Comparison of ENCODE assay signal across 28 cellular contexts in the genomic region with DNA sequence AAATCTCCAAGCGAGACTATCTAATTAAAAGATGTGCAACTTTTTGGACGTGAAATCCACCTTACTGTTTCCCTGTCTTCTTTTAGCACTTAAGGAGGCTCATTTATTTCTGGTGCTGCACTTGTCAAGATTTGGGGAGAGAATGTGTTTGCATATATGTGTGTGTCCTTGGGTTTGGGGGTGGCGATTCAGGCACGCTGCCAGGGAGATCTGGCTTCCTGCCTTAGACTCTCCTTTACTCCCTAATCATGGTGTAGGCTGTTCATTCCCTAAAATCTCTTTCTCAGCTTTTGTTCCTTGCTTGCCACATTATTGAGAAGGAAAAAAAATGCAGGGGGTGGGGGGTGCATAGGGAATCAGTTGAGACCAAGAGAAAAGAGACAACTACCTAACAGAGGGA.
"Had no signal": no experiment of that assay in that cellular context is flagged by ENCODE, and none has a peak within 500 bp of the region (broad histone marks: within the 10 kb centered on the region; RNA-seq: fewer than 3 reads in every experiment).

No MANE protein-coding gene starts in this region.

- H3K4me3 Mint-ChIP-seq: activated CD4-positive, alpha-beta T cell treated with anti-CD3 and anti-CD28 coated beads for 36 hours; activated CD8-positive, alpha-beta memory T cell treated with anti-CD3 and anti-CD28 coated beads, Interleukin-2, amount 10 ng/mL, durations not matched to agents 7 days and 5 days; activated CD8-positive, alpha-beta T cell treated with anti-CD3 and anti-CD28 coated beads, Interleukin-2, amount 10 ng/mL, durations not matched to agents 7 days and 5 days; activated T-cell treated with anti-CD3 and anti-CD28 coated beads, Interleukin-2, amount 50 U/mL, for 72 hours; memory B cell; natural killer cell; stimulated activated memory B cell treated with anti-CD40 and anti-IgM and Interleukin-4, amounts not matched to agents 10 μg/mL and 1 μg/mL and 100 μg/mL, for 72 hours; stimulated activated naive CD8-positive, alpha-beta T cell treated with anti-CD3 and anti-CD28 coated beads, Interleukin-15, amount 100 ng/mL, for 72 hours had no signal

- H3K36me3 Mint-ChIP-seq: activated CD8-positive, alpha-beta memory T cell treated with anti-CD3 and anti-CD28 coated beads, Interleukin-2, amount 10 ng/mL, durations not matched to agents 7 days and 5 days; memory B cell; natural killer cell; stimulated activated memory B cell treated with anti-CD40 and anti-IgM and Interleukin-4, amounts not matched to agents 10 μg/mL and 1 μg/mL and 100 μg/mL, for 72 hours had no signal

- H3K9me3 ChIP-seq: body of pancreas, colonic mucosa, gastrocnemius medialis, upper lobe of left lung had no signal

- H3K27ac Mint-ChIP-seq: activated CD4-positive, alpha-beta T cell treated with anti-CD3 and anti-CD28 coated beads for 36 hours; activated CD8-positive, alpha-beta memory T cell treated with anti-CD3 and anti-CD28 coated beads, Interleukin-2, amount 10 ng/mL, durations not matched to agents 7 days and 5 days; activated CD8-positive, alpha-beta T cell treated with anti-CD3 and anti-CD28 coated beads, Interleukin-2, amount 10 ng/mL, durations not matched to agents 7 days and 5 days; activated naive CD4-positive, alpha-beta T cell treated with anti-CD3 and anti-CD28 coated beads, Interleukin-2, amount 50 U/mL, for 72 hours; activated T-cell treated with anti-CD3 and anti-CD28 coated beads, Interleukin-2, amount 50 U/mL, for 72 hours; memory B cell; natural killer cell; progenitor cell of endocrine pancreas; stimulated activated memory B cell treated with anti-CD40 and anti-IgM and Interleukin-4, amounts not matched to agents 10 μg/mL and 1 μg/mL and 100 μg/mL, for 72 hours; stimulated activated naive CD8-positive, alpha-beta T cell treated with anti-CD3 and anti-CD28 coated beads, Interleukin-15, amount 100 ng/mL, for 72 hours had no signal

- H3K36me3 ChIP-seq: cardiac muscle cell, colonic mucosa, gastrocnemius medialis, upper lobe of left lung had no signal

- H3K27ac ChIP-seq: cardiac muscle cell, colonic mucosa, epithelial cell of prostate had no signal

- H3K4me3 ChIP-seq: body of pancreas, cardiac muscle cell, colonic mucosa, gastrocnemius medialis, upper lobe of left lung had no signal

- H3K4me1 Mint-ChIP-seq: memory B cell; natural killer cell; stimulated activated memory B cell treated with anti-CD40 and anti-IgM and Interleukin-4, amounts not matched to agents 10 μg/mL and 1 μg/mL and 100 μg/mL, for 72 hours; stimulated activated naive CD8-positive, alpha-beta T cell treated with anti-CD3 and anti-CD28 coated beads, Interleukin-15, amount 100 ng/mL, for 72 hours had no signal

- H3K4me1 ChIP-seq: body of pancreas, colonic mucosa had no signal

- H3K27me3 Mint-ChIP-seq: activated CD8-positive, alpha-beta memory T cell treated with anti-CD3 and anti-CD28 coated beads, Interleukin-2, amount 10 ng/mL, durations not matched to agents 7 days and 5 days; stimulated activated memory B cell treated with anti-CD40 and anti-IgM and Interleukin-4, amounts not matched to agents 10 μg/mL and 1 μg/mL and 100 μg/mL, for 72 hours had no signal

- H3K27me3 ChIP-seq: body of pancreas, colonic mucosa, gastrocnemius medialis, upper lobe of left lung had no signal

- DNase-seq: activated CD4-positive, alpha-beta T cell treated with anti-CD3 and anti-CD28 coated beads for 36 hours; activated CD4-positive, CD25-positive, alpha-beta regulatory T cell; activated CD8-positive, alpha-beta memory T cell treated with anti-CD3 and anti-CD28 coated beads, Interleukin-2, amount 10 ng/mL, durations not matched to agents 7 days and 5 days; activated CD8-positive, alpha-beta T cell treated with anti-CD3 and anti-CD28 coated beads, Interleukin-2, amount 10 ng/mL, durations not matched to agents 7 days and 5 days; activated naive CD4-positive, alpha-beta T cell; activated T-cell treated with anti-CD3 and anti-CD28 coated beads, Interleukin-2, amount 50 U/mL, for 72 hours; body of pancreas; cerebellar nuclear complex; colonic mucosa; effector CD8-positive, alpha-beta T cell; gastrocnemius medialis; hippocampal formation; left cardiac atrium; natural killer cell; retina; small intestine; stimulated activated CD4-positive, alpha-beta T cell treated with anti-CD3 and anti-CD28 coated beads, Interleukin-1b, Interleukin-23, amount 100 ng/mL, for 48 hours; stimulated activated CD4-positive, alpha-beta T cell treated with anti-CD3 and anti-CD28 coated beads, Interleukin-4, amount 100 ng/mL, for 4 hours; stimulated activated CD8-positive, alpha-beta memory T cell treated with anti-CD3 and anti-CD28 coated beads, Interleukin-4, amount 100 ng/mL, for 48 hours; stimulated activated naive CD8-positive, alpha-beta T cell treated with anti-CD3 and anti-CD28 coated beads, Interleukin-15, amount 100 ng/mL, for 72 hours; upper lobe of left lung had no signal

- ATAC-seq: activated CD4-positive, alpha-beta T cell treated with anti-CD3 and anti-CD28 coated beads for 36 hours; activated CD8-positive, alpha-beta memory T cell treated with anti-CD3 and anti-CD28 coated beads, Interleukin-2, amount 10 ng/mL, durations not matched to agents 7 days and 5 days; activated CD8-positive, alpha-beta T cell treated with anti-CD3 and anti-CD28 coated beads, Interleukin-2, amount 10 ng/mL, durations not matched to agents 7 days and 5 days; activated naive CD4-positive, alpha-beta T cell treated with anti-CD3 and anti-CD28 coated beads, Interleukin-2, amount 50 U/mL, for 72 hours; activated T-cell treated with anti-CD3 and anti-CD28 coated beads, Interleukin-2, amount 50 U/mL, for 72 hours; body of pancreas; gastrocnemius medialis; left cardiac atrium; natural killer cell; sciatic nerve; stimulated activated memory B cell treated with anti-CD40 and anti-IgM and Interleukin-4, amounts not matched to agents 10 μg/mL and 1 μg/mL and 100 μg/mL, for 72 hours; stimulated activated naive CD8-positive, alpha-beta T cell treated with anti-CD3 and anti-CD28 coated beads, Interleukin-15, amount 100 ng/mL, for 72 hours had no signal
